In genomic region chr7:133355822-133356221, GRCh38 we compare ENCODE assay signal across 17 cellular contexts.
DNase-seq lines count a peak whose midpoint lies in the region; ATAC-seq, FAIRE-seq and TF ChIP-seq lines count a peak whose summit lies in the region.
"Had no signal": no experiment of that assay in that cellular context is flagged by ENCODE, and none has a peak within 500 bp of the region (broad histone marks: within the 10 kb centered on the region; RNA-seq: fewer than 3 reads in every experiment).

No MANE protein-coding gene starts in this region.

- peak overlapping the region; percentile 38; the same call in 1 of the 3 replicates for H2BK15ac ChIP-seq in IMR-90 (ENCODE audit: low read depth, low read length)

- no peak overlapping the region for H3K23ac ChIP-seq in IMR-90 (ENCODE audit: low read depth, low read length)

- H3K79me2 ChIP-seq in endothelial cell of umbilical vein (ENCODE audit: control insufficient read depth, insufficient read depth, low read length) (peaks cover 2% of the 10 kb centered on the region), osteoblast (ENCODE audit: insufficient read depth, low read length) (peaks cover 18% of the 10 kb centered on the region)

- H3K27ac ChIP-seq in IMR-90 (ENCODE audit: insufficient read depth, low read length), result peak overlapping the region; percentile 58; the same call in 1 of the 2 replicates
- no peak overlapping the region for H3K27ac ChIP-seq in endothelial cell of umbilical vein (ENCODE audit: insufficient read depth, low read depth, low read length)
- peak overlapping the region; percentile 71 for H3K27ac ChIP-seq in osteoblast (ENCODE audit: low read depth, low read length)
- H3K27ac ChIP-seq in transverse colon, result no peak overlapping the region
- H3K27ac ChIP-seq: GM23248 had no signal

- H3K4me2 ChIP-seq in IMR-90 (ENCODE audit: low read depth, low read length), result no peak overlapping the region
- peak overlapping the region; percentile 58 for H3K4me2 ChIP-seq in endothelial cell of umbilical vein (ENCODE audit: insufficient read depth, low read length)
- H3K4me2 ChIP-seq in osteoblast (ENCODE audit: insufficient read depth, low read length), result no peak overlapping the region

- no peak overlapping the region for H2AK5ac ChIP-seq in IMR-90 (ENCODE audit: low read depth, low read length)

- peak overlapping the region; percentile 91 for H2BK5ac ChIP-seq in IMR-90 (ENCODE audit: low read depth, low read length, poor library complexity, severe bottlenecking)

- DNase-seq in IMR-90 (no peak), endothelial cell of umbilical vein (ENCODE audit: low read depth, low spot score) (no peak), osteoblast (ENCODE audit: insufficient read length, low spot score, missing footprints) (no peak), transverse colon (no peak), retina (no peak)
- DNase-seq: C1 segment of cervical spinal cord; Calu3; CD4-positive, alpha-beta memory T cell; COR-L47; DMS53; DMS79 treated with DMSO at 0.1 percent for 48 hours; GF-D8; H9 had no signal

- peak overlapping the region; percentile 95; the same call in 1 of the 2 replicates for H2BK20ac ChIP-seq in IMR-90 (ENCODE audit: low read depth, low read length)

- in situ Hi-C loops in IMR-90 (cut with MboI; ENCODE audit: low sequenced_read_pairs), result no loop called here
- in situ Hi-C loops in transverse colon (cut with MboI; ENCODE audit: low pct_ligation_motif_present in 1 of 4, low pct_unique_long_range_greater_than_20kb in 1 of 4, low sequenced_read_pairs in 3 of 4), result no loop called here

- no peak for TF ChIP-seq EP300 in transverse colon (IDR thresholded peaks at IDR 0.05; ENCODE audit: low read depth)

- H3K79me1 ChIP-seq in IMR-90 (ENCODE audit: low read depth in 1 of 2, low read length in 2 of 2), result peaks cover 11% of the 10 kb centered on the region in 2 experiments; a peak in 3 of 4 replicates

- H3K9me1 ChIP-seq in IMR-90 (ENCODE audit: insufficient read depth, low read length), result peaks cover 3% of the 10 kb centered on the region; the same call in 1 of the 2 replicates
- H3K9me1 ChIP-seq in endothelial cell of umbilical vein (replicated peaks; ENCODE audit: control insufficient read depth, extremely low read depth, insufficient read depth, low read length), result no peaks in the 10 kb centered on the region

- dilution Hi-C loops in IMR-90 (cut with HindIII; ENCODE audit: low sequenced_read_pairs, unreplicated experiment) (no loop called here), endothelial cell of umbilical vein (cut with MboI; ENCODE audit: extremely low pct_ligation_motif_present, low sequenced_read_pairs) (no loop called here)

- TF ChIP-seq CTCF in IMR-90 (conservative IDR thresholded peaks at IDR 0.05; ENCODE audit: low read depth, low read length) (no peak), endothelial cell of umbilical vein (IDR thresholded peaks at IDR 0.05; ENCODE audit: extremely low read depth in 1 of 2, insufficient read depth in 1 of 2, low read depth in 1 of 2, low read length in 2 of 2) (no peak), osteoblast (IDR thresholded peaks at IDR 0.05; ENCODE audit: extremely low read depth, low read depth, low read length) (no peak), transverse colon (IDR thresholded peaks at IDR 0.05) (no peak)

- no peaks in the 10 kb centered on the region; the same call in 1 of the 2 replicates for H3K36me3 ChIP-seq in IMR-90 (ENCODE audit: control insufficient read depth, insufficient read depth, low read length)
- H3K36me3 ChIP-seq in endothelial cell of umbilical vein (ENCODE audit: control insufficient read depth in 2 of 2, extremely low read depth in 1 of 2, insufficient read depth in 2 of 2, low read length in 2 of 2), result no peaks in the 10 kb centered on the region
- no peaks in the 10 kb centered on the region for H3K36me3 ChIP-seq in osteoblast (ENCODE audit: insufficient read depth, low read length)
- no peaks in the 10 kb centered on the region for H3K36me3 ChIP-seq in transverse colon

- peak overlapping the region; percentile 68; the same call in 1 of the 2 replicates for H2BK120ac ChIP-seq in IMR-90 (ENCODE audit: low read depth, low read length)

- peak overlapping the region in 1 of 2 experiments; percentile 74; a peak in 1 of 4 replicates for H4K8ac ChIP-seq in IMR-90 (ENCODE audit: low read depth in 2 of 2, low read length in 2 of 2)

- H4K91ac ChIP-seq in IMR-90 (ENCODE audit: insufficient read depth, low read depth, low read length), result peak overlapping the region; percentile 69; the same call in 1 of the 2 replicates

- H3K4ac ChIP-seq in IMR-90 (ENCODE audit: low read depth, low read length), result peak overlapping the region; percentile 25; the same call in 1 of the 2 replicates

- H3K18ac ChIP-seq in IMR-90 (ENCODE audit: low read depth, low read length), result peak overlapping the region; percentile 12; the same call in 1 of the 2 replicates

- POLR2A ChIA-PET in IMR-90 (lab: Charles Lee; ENCODE audit: unreplicated experiment), result no interaction called here
- POLR2A ChIA-PET in endothelial cell of umbilical vein (lab: Charles Lee), result no interaction called here

- no peak overlapping the region for H2AK9ac ChIP-seq in IMR-90 (replicated peaks; ENCODE audit: low read depth, low read length, poor library complexity)

- H3K4me3 ChIP-seq in IMR-90 (ENCODE audit: insufficient read depth, low read depth, low read length) (no peak overlapping the region), endothelial cell of umbilical vein (replicated peaks in 1 of 3; ENCODE audit: insufficient read depth in 1 of 3, low read depth in 1 of 3, low read length in 3 of 3) (no peak overlapping the region), osteoblast (ENCODE audit: insufficient read depth, low read length) (no peak overlapping the region), transverse colon (no peak overlapping the region)
- H3K4me3 ChIP-seq: GM23248 had no signal

- no peak for FAIRE-seq in endothelial cell of umbilical vein (lab: Jason Lieb, UNC)
- FAIRE-seq: GM12891 had no signal

- H3K14ac ChIP-seq in IMR-90 (replicated peaks; ENCODE audit: low read depth, low read length), result no peak overlapping the region

- ATAC-seq in IMR-90 (ENCODE audit: low read depth), result no peak
- ATAC-seq in GM21723 (IDR thresholded peaks at IDR 0.05; ENCODE audit: unreplicated experiment), result no peak
- ATAC-seq: HCT116 had no signal

- no CpG with 5 or more reads among the region's 3 CpGs for WGBS in IMR-90 (ENCODE audit: extremely low coverage in 2 of 2, insufficient read length in 1 of 2), 2 experiments
- 70 to 94% methylated on average over 2 to 3 of the region's 3 CpGs for WGBS in transverse colon (ENCODE audit: low coverage in 1 of 2), 2 donors

- H3K9me3 ChIP-seq in IMR-90 (ENCODE audit: control insufficient read depth, insufficient read depth, low read length), result 0 out of 2 replicates have a peak, but pooled peaks cover 1% of the 10 kb centered on the region
- no peaks in the 10 kb centered on the region for H3K9me3 ChIP-seq in endothelial cell of umbilical vein (replicated peaks; ENCODE audit: control insufficient read depth, insufficient read depth, low read length)
- no peaks in the 10 kb centered on the region for H3K9me3 ChIP-seq in osteoblast (ENCODE audit: low read depth, low read length)
- H3K9me3 ChIP-seq in transverse colon, result peaks cover 17 to 18% of the 10 kb centered on the region in 2 donors

- CTCF ChIA-PET in IMR-90 (lab: Yijun Ruan, JAX) (no interaction called here), endothelial cell of umbilical vein (lab: Charles Lee) (interaction anchor here (1.3 to 1.5 kb wide), 2 partner anchors 10 to 125 kb away, joined by 3 to 6 read pairs; no protein-coding TSS in a partner anchor)

- H4K20me1 ChIP-seq in IMR-90 (ENCODE audit: insufficient read depth, low read length), result no peaks in the 10 kb centered on the region
- H4K20me1 ChIP-seq in endothelial cell of umbilical vein (replicated peaks; ENCODE audit: control insufficient read depth, extremely low read depth, insufficient read depth, low read length), result no peaks in the 10 kb centered on the region
- no peaks in the 10 kb centered on the region for H4K20me1 ChIP-seq in osteoblast (ENCODE audit: insufficient read depth, low read length)

- H3K9ac ChIP-seq in IMR-90 (ENCODE audit: low read depth, low read length) (no peak overlapping the region), endothelial cell of umbilical vein (replicated peaks; ENCODE audit: extremely low read depth, insufficient read depth, low read length) (no peak overlapping the region)
- H3K9ac ChIP-seq: GM23248 had no signal

- TF ChIP-seq POLR2A in IMR-90 (IDR thresholded peaks at IDR 0.05; ENCODE audit: low read depth, low read length) (no peak), endothelial cell of umbilical vein (IDR thresholded peaks at IDR 0.05; ENCODE audit: low read depth, low read length) (no peak), transverse colon (IDR thresholded peaks at IDR 0.05) (no peak)

- BruUV-seq in IMR-90 (replicated peaks; lab: Mats Ljungman, UMichigan), result no TSS peak
- no TSS peak for BruUV-seq in endothelial cell of umbilical vein (replicated peaks; lab: Mats Ljungman, UMichigan)

- H3K4me1 ChIP-seq in IMR-90 (ENCODE audit: control insufficient read depth, insufficient read depth, low read length), result peaks cover 11% of the 10 kb centered on the region
- H3K4me1 ChIP-seq in endothelial cell of umbilical vein (ENCODE audit: control insufficient read depth, extremely low read depth, insufficient read depth, low read length), result peaks cover 13% of the 10 kb centered on the region
- peaks cover 23% of the 10 kb centered on the region for H3K4me1 ChIP-seq in osteoblast (ENCODE audit: insufficient read depth, low read length)
- H3K4me1 ChIP-seq in transverse colon, result peaks cover 0 to 4% (median 0%) of the 10 kb centered on the region in 4 donors

- TF ChIP-seq RAD21 in IMR-90 (IDR thresholded peaks at IDR 0.05; ENCODE audit: low read length), result no peak

- H2AFZ ChIP-seq in IMR-90 (replicated peaks; ENCODE audit: low read length, poor library complexity), result no peak overlapping the region
- no peak overlapping the region for H2AFZ ChIP-seq in endothelial cell of umbilical vein (ENCODE audit: low read depth, low read length)
- no peak overlapping the region for H2AFZ ChIP-seq in osteoblast (ENCODE audit: low read length)

- H3K27me3 ChIP-seq in IMR-90 (ENCODE audit: control insufficient read depth, insufficient read depth, low read length) (no peaks in the 10 kb centered on the region), endothelial cell of umbilical vein (ENCODE audit: control insufficient read depth in 2 of 2, insufficient read depth in 2 of 2, low read length in 2 of 2) (no peaks in the 10 kb centered on the region), osteoblast (ENCODE audit: insufficient read depth, low read length) (no peaks in the 10 kb centered on the region), transverse colon (no peaks in the 10 kb centered on the region)

- no peak overlapping the region for H4K5ac ChIP-seq in IMR-90 (ENCODE audit: low read depth, low read length)

- no peak overlapping the region; the same call in 1 of the 2 replicates for H3K56ac ChIP-seq in IMR-90 (ENCODE audit: extremely low read depth, insufficient read depth, low read length)

- intact Hi-C loops in IMR-90 (cut with micrococcal nuclease), result loop anchor here (5.0 kb wide), 2 partner anchors 76 to 496 kb away; no protein-coding TSS in a partner anchor
- intact Hi-C loops in endothelial cell of umbilical vein (cut with micrococcal nuclease), result loop anchor here (1.0 kb wide), 1 partner anchor 9 kb away; no protein-coding TSS in a partner anchor
- intact Hi-C loops in transverse colon (cut with DNase I; ENCODE audit: low total_unique reads), result no loop called here

Comparison
In these comparisons a context has a peak if more than half of its experiments do, and no peak if none do; other contexts are left out.
1. H3K27ac ChIP-seq: peak in IMR-90 (single experiment) and osteoblast (single experiment); none in endothelial cell of umbilical vein (single experiment) and transverse colon (0 of 4).